1 cellular context compared by ENCODE assay signal in the genomic region with DNA sequence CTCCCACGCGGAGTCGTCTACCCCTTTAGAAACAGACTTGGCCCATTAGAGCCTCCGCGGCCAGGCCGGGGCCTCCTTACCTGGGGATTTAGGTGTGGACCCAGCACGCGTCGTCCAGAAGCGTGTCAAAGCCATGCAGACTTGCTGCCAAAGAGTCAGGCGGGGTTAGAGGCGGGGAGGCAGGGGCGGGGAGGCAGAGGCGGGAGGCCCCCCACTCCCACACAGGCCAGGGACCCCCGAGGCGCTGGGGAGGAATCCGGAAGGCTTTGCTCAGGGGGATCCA.
TF ChIP-seq lines count a peak whose summit lies in the region.

No MANE protein-coding gene starts in this region.

TF ChIP-seq in GM23338, 12 proteins besides CTCF, POLR2A, EP300 and RAD21 (continued from another document):
- TF ChIP-seq, protein P1, sequence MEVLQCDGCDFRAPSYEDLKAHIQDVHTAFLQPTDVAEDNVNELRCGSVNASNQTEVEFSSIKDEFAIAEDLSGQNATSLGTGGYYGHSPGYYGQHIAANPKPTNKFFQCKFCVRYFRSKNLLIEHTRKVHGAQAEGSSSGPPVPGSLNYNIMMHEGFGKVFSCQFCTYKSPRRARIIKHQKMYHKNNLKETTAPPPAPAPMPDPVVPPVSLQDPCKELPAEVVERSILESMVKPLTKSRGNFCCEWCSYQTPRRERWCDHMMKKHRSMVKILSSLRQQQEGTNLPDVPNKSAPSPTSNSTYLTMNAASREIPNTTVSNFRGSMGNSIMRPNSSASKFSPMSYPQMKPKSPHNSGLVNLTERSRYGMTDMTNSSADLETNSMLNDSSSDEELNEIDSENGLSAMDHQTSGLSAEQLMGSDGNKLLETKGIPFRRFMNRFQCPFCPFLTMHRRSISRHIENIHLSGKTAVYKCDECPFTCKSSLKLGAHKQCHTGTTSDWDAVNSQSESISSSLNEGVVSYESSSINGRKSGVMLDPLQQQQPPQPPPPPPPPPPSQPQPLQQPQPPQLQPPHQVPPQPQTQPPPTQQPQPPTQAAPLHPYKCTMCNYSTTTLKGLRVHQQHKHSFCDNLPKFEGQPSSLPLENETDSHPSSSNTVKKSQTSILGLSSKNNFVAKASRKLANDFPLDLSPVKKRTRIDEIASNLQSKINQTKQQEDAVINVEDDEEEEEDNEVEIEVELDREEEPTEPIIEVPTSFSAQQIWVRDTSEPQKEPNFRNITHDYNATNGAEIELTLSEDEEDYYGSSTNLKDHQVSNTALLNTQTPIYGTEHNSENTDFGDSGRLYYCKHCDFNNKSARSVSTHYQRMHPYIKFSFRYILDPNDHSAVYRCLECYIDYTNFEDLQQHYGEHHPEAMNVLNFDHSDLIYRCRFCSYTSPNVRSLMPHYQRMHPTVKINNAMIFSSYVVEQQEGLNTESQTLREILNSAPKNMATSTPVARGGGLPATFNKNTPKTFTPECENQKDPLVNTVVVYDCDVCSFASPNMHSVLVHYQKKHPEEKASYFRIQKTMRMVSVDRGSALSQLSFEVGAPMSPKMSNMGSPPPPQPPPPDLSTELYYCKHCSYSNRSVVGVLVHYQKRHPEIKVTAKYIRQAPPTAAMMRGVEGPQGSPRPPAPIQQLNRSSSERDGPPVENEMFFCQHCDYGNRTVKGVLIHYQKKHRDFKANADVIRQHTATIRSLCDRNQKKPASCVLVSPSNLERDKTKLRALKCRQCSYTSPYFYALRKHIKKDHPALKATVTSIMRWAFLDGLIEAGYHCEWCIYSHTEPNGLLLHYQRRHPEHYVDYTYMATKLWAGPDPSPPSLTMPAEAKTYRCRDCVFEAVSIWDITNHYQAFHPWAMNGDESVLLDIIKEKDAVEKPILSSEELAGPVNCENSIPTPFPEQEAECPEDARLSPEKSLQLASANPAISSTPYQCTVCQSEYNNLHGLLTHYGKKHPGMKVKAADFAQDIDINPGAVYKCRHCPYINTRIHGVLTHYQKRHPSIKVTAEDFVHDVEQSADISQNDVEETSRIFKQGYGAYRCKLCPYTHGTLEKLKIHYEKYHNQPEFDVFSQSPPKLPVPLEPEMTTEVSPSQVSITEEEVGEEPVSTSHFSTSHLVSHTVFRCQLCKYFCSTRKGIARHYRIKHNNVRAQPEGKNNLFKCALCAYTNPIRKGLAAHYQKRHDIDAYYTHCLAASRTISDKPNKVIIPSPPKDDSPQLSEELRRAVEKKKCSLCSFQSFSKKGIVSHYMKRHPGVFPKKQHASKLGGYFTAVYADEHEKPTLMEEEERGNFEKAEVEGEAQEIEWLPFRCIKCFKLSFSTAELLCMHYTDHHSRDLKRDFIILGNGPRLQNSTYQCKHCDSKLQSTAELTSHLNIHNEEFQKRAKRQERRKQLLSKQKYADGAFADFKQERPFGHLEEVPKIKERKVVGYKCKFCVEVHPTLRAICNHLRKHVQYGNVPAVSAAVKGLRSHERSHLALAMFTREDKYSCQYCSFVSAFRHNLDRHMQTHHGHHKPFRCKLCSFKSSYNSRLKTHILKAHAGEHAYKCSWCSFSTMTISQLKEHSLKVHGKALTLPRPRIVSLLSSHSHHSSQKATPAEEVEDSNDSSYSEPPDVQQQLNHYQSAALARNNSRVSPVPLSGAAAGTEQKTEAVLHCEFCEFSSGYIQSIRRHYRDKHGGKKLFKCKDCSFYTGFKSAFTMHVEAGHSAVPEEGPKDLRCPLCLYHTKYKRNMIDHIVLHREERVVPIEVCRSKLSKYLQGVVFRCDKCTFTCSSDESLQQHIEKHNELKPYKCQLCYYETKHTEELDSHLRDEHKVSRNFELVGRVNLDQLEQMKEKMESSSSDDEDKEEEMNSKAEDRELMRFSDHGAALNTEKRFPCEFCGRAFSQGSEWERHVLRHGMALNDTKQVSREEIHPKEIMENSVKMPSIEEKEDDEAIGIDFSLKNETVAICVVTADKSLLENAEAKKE (CRISPR knock-in tag; IDR thresholded peaks at IDR 0.05), result no peak
- TF ChIP-seq POLR2AphosphoS5 (IDR thresholded peaks at IDR 0.05; ENCODE audit: low read depth) (no peak), ZNF331 (CRISPR knock-in tag; IDR thresholded peaks at IDR 0.05; ENCODE audit: low read depth) (no peak), EZH2phosphoT487 (IDR thresholded peaks at IDR 0.05; ENCODE audit: unreplicated experiment) (no peak), ZNF114 (CRISPR knock-in tag; IDR thresholded peaks at IDR 0.05) (no peak)
- TF ChIP-seq, protein P2, sequence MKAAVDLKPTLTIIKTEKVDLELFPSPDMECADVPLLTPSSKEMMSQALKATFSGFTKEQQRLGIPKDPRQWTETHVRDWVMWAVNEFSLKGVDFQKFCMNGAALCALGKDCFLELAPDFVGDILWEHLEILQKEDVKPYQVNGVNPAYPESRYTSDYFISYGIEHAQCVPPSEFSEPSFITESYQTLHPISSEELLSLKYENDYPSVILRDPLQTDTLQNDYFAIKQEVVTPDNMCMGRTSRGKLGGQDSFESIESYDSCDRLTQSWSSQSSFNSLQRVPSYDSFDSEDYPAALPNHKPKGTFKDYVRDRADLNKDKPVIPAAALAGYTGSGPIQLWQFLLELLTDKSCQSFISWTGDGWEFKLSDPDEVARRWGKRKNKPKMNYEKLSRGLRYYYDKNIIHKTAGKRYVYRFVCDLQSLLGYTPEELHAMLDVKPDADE (IDR thresholded peaks at IDR 0.05), result no peak
